In genomic region chr12:110679201-110679600, GRCh38 we compare ENCODE assay signal across 27 cellular contexts. TPM values are rescaled to one million over a fixed set of nuclear protein-coding genes. Genes with fewer than 3 reads are reported as not detected.
"Had no signal": no experiment of that assay in that cellular context is flagged by ENCODE, and none has a peak within 500 bp of the region (broad histone marks: within the 10 kb centered on the region; RNA-seq: fewer than 3 reads in every experiment).

No MANE protein-coding gene starts in this region.

- H3K9ac ChIP-seq: parathyroid adenoma had no signal

- H3K27ac ChIP-seq: coronary artery, esophagus muscularis mucosa, hepatocyte, parathyroid adenoma, tibial artery had no signal

- H3K4me1 ChIP-seq: parathyroid adenoma had no signal

- H3K4me3 Mint-ChIP-seq: activated CD4-positive, alpha-beta T cell treated with anti-CD3 and anti-CD28 coated beads for 36 hours; activated naive CD8-positive, alpha-beta T cell treated with anti-CD3 and anti-CD28 coated beads, Interleukin-2, amount 10 ng/mL, durations not matched to agents 7 days and 5 days; activated T-cell treated with anti-CD3 and anti-CD28 coated beads, Interleukin-2, amount 50 U/mL, for 24 hours; activated T-helper 17 cell treated with anti-CD3 and anti-CD28 coated beads, Interleukin-2, amount 50 U/mL, for 72 hours; stimulated activated naive CD8-positive, alpha-beta T cell treated with anti-CD3 and anti-CD28 coated beads, Interleukin-15, amount 100 ng/mL, for 72 hours; WTC11 had no signal

- H3K9me3 Mint-ChIP-seq: activated naive CD8-positive, alpha-beta T cell treated with anti-CD3 and anti-CD28 coated beads, Interleukin-2, amount 10 ng/mL, durations not matched to agents 7 days and 5 days; activated T-helper 17 cell treated with anti-CD3 and anti-CD28 coated beads, Interleukin-2, amount 50 U/mL, for 72 hours had no signal

- H3K9me3 ChIP-seq: tibial artery had no signal

- H3K4me2 ChIP-seq: hepatocyte had no signal

- H3K36me3 ChIP-seq: tibial artery had no signal

- FAIRE-seq: frontal cortex had no signal

- H3K4me3 ChIP-seq: coronary artery, esophagus muscularis mucosa, hepatocyte, mucosa of descending colon, tibial artery had no signal

- DNase-seq: activated CD4-positive, alpha-beta T cell treated with anti-CD3 and anti-CD28 coated beads for 36 hours; activated CD4-positive, alpha-beta T cell treated with anti-CD3 and anti-CD28 coated beads, Interleukin-2, amount 50 U/mL, for 4 hours; activated CD8-positive, alpha-beta memory T cell treated with anti-CD3 and anti-CD28 coated beads for 24 hours; activated CD8-positive, alpha-beta memory T cell treated with anti-CD3 and anti-CD28 coated beads, Interleukin-2, amount 50 U/mL, for 4 hours; activated naive CD4-positive, alpha-beta T cell treated with Interleukin-2 at 50 U/mL for 16 hours; activated naive CD8-positive, alpha-beta T cell treated with anti-CD3 and anti-CD28 coated beads, Interleukin-2, amount 10 ng/mL, durations not matched to agents 7 days and 5 days; activated T-cell treated with anti-CD3 and anti-CD28 coated beads, Interleukin-2, amount 50 U/mL, for 24 hours; cerebellar nuclear complex; glutamatergic neuron; left cardiac atrium; mesendoderm; mucosa of descending colon; nucleus accumbens; right cardiac atrium; stimulated activated CD4-positive, alpha-beta T cell treated with anti-CD3 and anti-CD28 coated beads, Interleukin-12 subunit alpha, Interleukin-12 subunit beta, amount 100 ng/mL, for 4 hours; stimulated activated CD4-positive, alpha-beta T cell treated with anti-CD3 and anti-CD28 coated beads, Interleukin-4, amount 100 ng/mL, for 4 hours; stimulated activated naive CD8-positive, alpha-beta T cell treated with anti-CD3 and anti-CD28 coated beads, Interleukin-15, amount 100 ng/mL, for 72 hours; T-helper 9 cell; tibial artery had no signal

- H3K27me3 ChIP-seq: esophagus muscularis mucosa, hepatocyte, tibial artery had no signal

- H3K27me3 Mint-ChIP-seq: activated CD4-positive, alpha-beta T cell treated with anti-CD3 and anti-CD28 coated beads for 36 hours; activated naive CD8-positive, alpha-beta T cell treated with anti-CD3 and anti-CD28 coated beads, Interleukin-2, amount 10 ng/mL, durations not matched to agents 7 days and 5 days; activated T-cell treated with anti-CD3 and anti-CD28 coated beads, Interleukin-2, amount 50 U/mL, for 24 hours; activated T-helper 17 cell treated with anti-CD3 and anti-CD28 coated beads, Interleukin-2, amount 50 U/mL, for 72 hours; stimulated activated naive CD8-positive, alpha-beta T cell treated with anti-CD3 and anti-CD28 coated beads, Interleukin-15, amount 100 ng/mL, for 72 hours had no signal

- H3K27ac Mint-ChIP-seq: activated CD4-positive, alpha-beta T cell treated with anti-CD3 and anti-CD28 coated beads for 36 hours; activated T-cell treated with anti-CD3 and anti-CD28 coated beads, Interleukin-2, amount 50 U/mL, for 24 hours; activated T-helper 17 cell treated with anti-CD3 and anti-CD28 coated beads, Interleukin-2, amount 50 U/mL, for 72 hours; stimulated activated naive CD8-positive, alpha-beta T cell treated with anti-CD3 and anti-CD28 coated beads, Interleukin-15, amount 100 ng/mL, for 72 hours; WTC11 had no signal

- ATAC-seq: activated CD4-positive, alpha-beta T cell treated with anti-CD3 and anti-CD28 coated beads for 36 hours; activated T-helper 17 cell treated with anti-CD3 and anti-CD28 coated beads, Interleukin-2, amount 50 U/mL, for 72 hours; left cardiac atrium; mucosa of descending colon; right cardiac atrium; stimulated activated naive CD8-positive, alpha-beta T cell treated with anti-CD3 and anti-CD28 coated beads, Interleukin-15, amount 100 ng/mL, for 72 hours; WTC11 had no signal

RNA-seq across cellular contexts. Expression of gene HVCN1, which starts 9.7 kb away (rescaled TPM):
- polyA plus RNA-seq: neural cell had no signal
